In genomic region chr11:2940930-2941821, GRCh38 we compare ENCODE assay signal across 13 cellular contexts. TPM values are rescaled to one million over a fixed set of nuclear protein-coding genes. Genes with fewer than 3 reads are reported as not detected.
DNase-seq lines count a peak whose midpoint lies in the region; ATAC-seq, FAIRE-seq and TF ChIP-seq lines count a peak whose summit lies in the region.
"Had no signal": no experiment of that assay in that cellular context is flagged by ENCODE, and none has a peak within 500 bp of the region (broad histone marks: within the 10 kb centered on the region; RNA-seq: fewer than 3 reads in every experiment).

No MANE protein-coding gene starts in this region.

- H3K27me3 ChIP-seq in HCT116 (ENCODE audit: insufficient read depth, low read length) (no peaks in the 10 kb centered on the region), astrocyte (ENCODE audit: insufficient read depth, low read length) (no peaks in the 10 kb centered on the region), HepG2 (ENCODE audit: control insufficient read depth in 1 of 2, insufficient read depth in 2 of 2, low read length in 2 of 2) (no peaks in the 10 kb centered on the region)

- FAIRE-seq in A549 (lab: Jason Lieb, UNC) = no peak
- no peak for FAIRE-seq in astrocyte (lab: Jason Lieb, UNC)
- no peak for FAIRE-seq in HepG2 (lab: Jason Lieb, UNC)

- peaks cover 13% of the 10 kb centered on the region for H3K36me3 Mint-ChIP-seq in astrocyte (ENCODE audit: low read depth, unreplicated experiment)

- peaks cover 19% of the 10 kb centered on the region for H3K4me1 Mint-ChIP-seq in astrocyte (ENCODE audit: low read depth, unreplicated experiment)

- TF ChIP-seq EP300 in A549 (IDR thresholded peaks at IDR 0.05) (no peak), HepG2 (IDR thresholded peaks at IDR 0.05; ENCODE audit: low read depth in 2 of 2, low read length in 2 of 2) (no peak), HepG2 (CRISPR knock-in tag; IDR thresholded peaks at IDR 0.05; ENCODE audit: borderline replicate concordance) (no peak)

- no peak for TF ChIP-seq CTCF in A549 (IDR thresholded peaks at IDR 0.05)
- TF ChIP-seq CTCF in HCT116 (IDR thresholded peaks at IDR 0.05 in 2 of 3, conservative IDR thresholded peaks at IDR 0.05 in 1 of 3; ENCODE audit: borderline replicate concordance in 1 of 3, insufficient read depth in 1 of 3, low read depth in 2 of 3, low read length in 2 of 3) = no peak
- TF ChIP-seq CTCF in astrocyte (IDR thresholded peaks at IDR 0.05; ENCODE audit: insufficient read depth, low read depth, low read length) = no peak
- no peak for TF ChIP-seq CTCF in HepG2 (CRISPR knock-in tag; IDR thresholded peaks at IDR 0.05)

- H3K36me3 ChIP-seq in HCT116 (ENCODE audit: control insufficient read depth in 1 of 2, insufficient read depth in 2 of 2, low read length in 2 of 2) (peaks cover 4 to 20% of the 10 kb centered on the region in 2 experiments; a peak in 2 of 4 replicates), astrocyte (ENCODE audit: insufficient read depth, low read length) (peaks cover 6% of the 10 kb centered on the region), HepG2 (replicated peaks in 1 of 2; ENCODE audit: control insufficient read depth in 1 of 2, insufficient read depth in 2 of 2, low read length in 2 of 2) (peaks cover 2 to 30% of the 10 kb centered on the region in 2 experiments; a peak in 3 of 5 replicates)

- H3K79me2 ChIP-seq in HCT116 (ENCODE audit: insufficient read depth, low read length) (0 out of 2 replicates have a peak, but pooled peaks cover 1% of the 10 kb centered on the region), astrocyte (ENCODE audit: insufficient read depth, low read length) (no peaks in the 10 kb centered on the region), HepG2 (ENCODE audit: insufficient read depth, low read length) (no peaks in the 10 kb centered on the region)

- CTCF ChIA-PET in A549 (lab: Yijun Ruan, JAX) = interaction anchor here (0.7 to 7.6 kb wide), 8 partner anchors 9 to 150 kb away, joined by 3 to 74 read pairs (median 4); partner anchors contain the start of gene PHLDA2
- CTCF ChIA-PET in HCT116 (lab: Charles Lee) = interaction anchor here (1.0 to 3.2 kb wide), 2 partner anchors 8 to 11 kb away, joined by 4 to 11 read pairs; no protein-coding TSS in a partner anchor
- CTCF ChIA-PET in HepG2 (lab: Yijun Ruan, JAX; ENCODE audit: low intra/inter-chr PET ratio, low total read pairs) = no interaction called here

- in situ Hi-C loops in HepG2 (cut with HindIII; ENCODE audit: extremely low pct_ligation_motif_present, low pct_unique_long_range_greater_than_20kb) = no loop called here

- H2AFZ ChIP-seq in HCT116 (ENCODE audit: low read depth, low read length, poor library complexity, severe bottlenecking) = no peak overlapping the region
- H2AFZ ChIP-seq in astrocyte (ENCODE audit: low read depth, low read length) = no peak overlapping the region
- H2AFZ ChIP-seq in HepG2 (ENCODE audit: low read length) = no peak overlapping the region

- TF ChIP-seq POLR2A in A549 (IDR thresholded peaks at IDR 0.05; ENCODE audit: low read length) = no peak
- no peak for TF ChIP-seq POLR2A in HCT116 (IDR thresholded peaks at IDR 0.05; ENCODE audit: borderline replicate concordance, extremely low read depth, insufficient read depth, insufficient read length)
- peak in 1 of 2 experiments; percentile 47; a peak in 1 of 4 replicates for TF ChIP-seq POLR2A in HepG2 (IDR thresholded peaks at IDR 0.05; ENCODE audit: insufficient read depth in 1 of 2, low read depth in 2 of 2, low read length in 2 of 2)

- DNase-seq in A549 (ENCODE audit: low read depth in 1 of 2, low spot score in 1 of 2) = peak in 1 of 2 experiments; percentile 56
- DNase-seq in HCT116 (ENCODE audit: low read depth, low spot score) = no peak
- no peak for DNase-seq in astrocyte (ENCODE audit: low read depth)
- no peak for DNase-seq in HepG2 (ENCODE audit: low spot score)
- DNase-seq in NOMO-1 (lab: John Stamatoyannopoulos, UW; ENCODE audit: unreplicated experiment in 2 of 2) = no peak
- no peak for DNase-seq in GM19238 (ENCODE audit: insufficient read length, low spot score)
- DNase-seq: DMS153, NCI-H524 had no signal

- RAD21 ChIA-PET in HCT116 (lab: Charles Lee; ENCODE audit: low non-redundant PET in 1 of 2, low total read pairs in 2 of 2, uncharacterized antibody in 2 of 2, unreplicated experiment in 2 of 2) = no interaction called here

- H3K4me2 ChIP-seq in A549 = peak overlapping the region; percentile 65
- peak overlapping the region; percentile 68 for H3K4me2 ChIP-seq in HCT116 (ENCODE audit: low read length)
- no peak overlapping the region for H3K4me2 ChIP-seq in astrocyte (ENCODE audit: low read length)
- H3K4me2 ChIP-seq in HepG2 (ENCODE audit: low read depth, low read length) = no peak overlapping the region

- peak overlapping the region; percentile 26 for H3K27ac Mint-ChIP-seq in astrocyte (ENCODE audit: unreplicated experiment)
- H3K27ac Mint-ChIP-seq: type B pancreatic cell had no signal

- TF ChIP-seq RAD21 in A549 (conservative IDR thresholded peaks at IDR 0.05 in 1 of 2, IDR thresholded peaks at IDR 0.05 in 1 of 2) (no peak), HCT116 (IDR thresholded peaks at IDR 0.05; ENCODE audit: low read depth) (no peak), HepG2 (CRISPR knock-in tag; IDR thresholded peaks at IDR 0.05) (no peak)

- 43% methylated on average over 7 of the region's 10 CpGs for WGBS in A549 (ENCODE audit: missing lambda C conversion rate)
- WGBS in HepG2 (ENCODE audit: low lambda C conversion rate) = 33% methylated on average over 3 of the region's 10 CpGs

- H3K9me2 ChIP-seq in HCT116 (ENCODE audit: insufficient read depth) = no peaks in the 10 kb centered on the region

- H3K4me3 Mint-ChIP-seq in astrocyte (ENCODE audit: unreplicated experiment) = no peak overlapping the region
- H3K4me3 Mint-ChIP-seq: type B pancreatic cell had no signal

- H3K4me1 ChIP-seq in A549 = peaks cover 23% of the 10 kb centered on the region
- H3K4me1 ChIP-seq in HCT116 (ENCODE audit: control insufficient read depth in 1 of 2, insufficient read depth in 2 of 2, low read length in 2 of 2) = peaks cover 22 to 41% of the 10 kb centered on the region in 2 experiments
- peaks cover 27% of the 10 kb centered on the region for H3K4me1 ChIP-seq in astrocyte (ENCODE audit: insufficient read depth, low read length)
- H3K4me1 ChIP-seq in HepG2 (ENCODE audit: insufficient read depth, low read length) = peaks cover 14% of the 10 kb centered on the region

- H3K9me3 Mint-ChIP-seq in astrocyte (ENCODE audit: unreplicated experiment) = peaks cover 19% of the 10 kb centered on the region

- H3K9me3 ChIP-seq in A549 = peaks cover 20% of the 10 kb centered on the region
- H3K9me3 ChIP-seq in HCT116 (ENCODE audit: control insufficient read depth in 1 of 2, insufficient read depth in 1 of 2, low read depth in 1 of 2, low read length in 2 of 2) = peaks cover 0 to 9% of the 10 kb centered on the region in 2 experiments; a peak in 1 of 4 replicates
- peaks cover 16% of the 10 kb centered on the region for H3K9me3 ChIP-seq in astrocyte (ENCODE audit: insufficient read depth, low read depth, low read length)
- peaks cover 15% of the 10 kb centered on the region; the same call in 1 of the 2 replicates for H3K9me3 ChIP-seq in HepG2 (ENCODE audit: low read length)

- ATAC-seq in A549 (peak; percentile 74 to 76), HCT116 (peak; percentile 69), HepG2 (peak; percentile 61), GM18867 (IDR thresholded peaks at IDR 0.05; ENCODE audit: unreplicated experiment) (no peak), HG03025 (IDR thresholded peaks at IDR 0.05; ENCODE audit: low FRiP score, unreplicated experiment) (no peak)

- intact Hi-C loops in HCT116 (cut with micrococcal nuclease) = no loop called here
- intact Hi-C loops in HepG2 (cut with micrococcal nuclease; ENCODE audit: unreplicated experiment) = no loop called here

- no peaks in the 10 kb centered on the region for H4K20me1 ChIP-seq in HCT116 (ENCODE audit: insufficient read depth)
- peaks cover 13% of the 10 kb centered on the region for H4K20me1 ChIP-seq in astrocyte (ENCODE audit: insufficient read depth, low read length)
- peaks cover 16% of the 10 kb centered on the region for H4K20me1 ChIP-seq in HepG2 (ENCODE audit: insufficient read depth, low read length)

- POLR2A ChIA-PET in A549 (lab: Yijun Ruan, JAX) = interaction anchor here (0.6 to 2.8 kb wide), 3 partner anchors 11 to 34 kb away, joined by 3 to 16 read pairs (median 3); partner anchors contain the start of gene PHLDA2
- POLR2A ChIA-PET in HCT116 (lab: Charles Lee) = interaction anchor here (2.4 kb wide), 1 partner anchor 12 kb away, joined by 14 read pairs; the partner anchor contains the start of gene PHLDA2
- POLR2A ChIA-PET in HepG2 (lab: Yijun Ruan, JAX) = no interaction called here

- H3K4me3 ChIP-seq in A549 (no peak overlapping the region), HCT116 (replicated peaks in 1 of 2; ENCODE audit: low read depth in 1 of 2, low read length in 2 of 2) (peak overlapping the region in 1 of 2 experiments; percentile 22; a peak in 1 of 4 replicates), astrocyte (ENCODE audit: insufficient read depth, low read depth, low read length) (no peak overlapping the region), HepG2 (replicated peaks in 1 of 3; ENCODE audit: insufficient read depth in 1 of 3, low read depth in 2 of 3, low read length in 3 of 3) (no peak overlapping the region)
- H3K4me3 ChIP-seq: lung had no signal

- no peaks in the 10 kb centered on the region for H3K27me3 Mint-ChIP-seq in astrocyte (ENCODE audit: low read depth, unreplicated experiment)

- peak overlapping the region; percentile 68 to 85 for H3K27ac ChIP-seq in A549
- H3K27ac ChIP-seq in HCT116 (ENCODE audit: low read depth, low read length) = peak overlapping the region; percentile 75
- H3K27ac ChIP-seq in astrocyte (ENCODE audit: low read depth, low read length) = no peak overlapping the region
- H3K27ac ChIP-seq in HepG2 (ENCODE audit: extremely low read length, insufficient read depth, low read length) = peak overlapping the region; percentile 13
- H3K27ac ChIP-seq: HL-60 had no signal

- H3K9ac ChIP-seq in HCT116 (ENCODE audit: low read length) = peak overlapping the region; percentile 55
- no peak overlapping the region for H3K9ac ChIP-seq in astrocyte (ENCODE audit: low read length)
- no peak overlapping the region for H3K9ac ChIP-seq in HepG2 (ENCODE audit: insufficient read depth, low read depth, low read length)

- no TSS peak for BruUV-seq in HCT116 (replicated peaks; lab: Mats Ljungman, UMichigan)
- BruUV-seq in HepG2 (replicated peaks; lab: Mats Ljungman, UMichigan) = no TSS peak

RNA-seq across cellular contexts. Expression of gene PHLDA2, which starts 12.0 kb away (rescaled TPM):
- polyA plus RNA-seq in A549 (2011; rRNA removed) (6.3 and 7.0 TPM in 2 replicates), A549 (2017; fragmentation: RNase III; extraction: RNeasy Plus Mini Kit Qiagen cat#74134 plus additional on column Dnase treatment) (43.6 to 49.6 TPM (median 47.6 TPM) in 3 replicates), HepG2 (2011; rRNA removed) (0.78 and 1.5 TPM in 2 replicates)
- polyA plus RNA-seq in A549 (2012; cell fraction: cytosol; rRNA removed) = 80.1 and 91.2 TPM in 2 replicates
- 68.3 and 133 TPM in 2 replicates for polyA plus RNA-seq in A549 (2012; cell fraction: nucleus; rRNA removed)
- polyA minus RNA-seq in A549 (2011; rRNA and poly(A)+ RNA removed) = 3.6 and 5.5 TPM in 2 replicates
- total RNA-seq in HCT116 (2021; ENCODE audit: unreplicated experiment) (309 TPM), astrocyte (78.8 and 80.8 TPM in 2 replicates), HepG2 (2016; rRNA removed; fragmentation: Illumina TruSeq; extraction: Trizol) (0.36 and 0.55 TPM in 2 replicates)
- 446 and 495 TPM in 2 replicates for polyA plus RNA-seq in HCT116 (2012)
- 0.40 TPM in 1 of 2 replicates, not detected in the other for total RNA-seq in HepG2 (2016; cell fraction: cytosol; rRNA removed; fragmentation: Illumina TruSeq; extraction: Trizol; ENCODE audit: low read depth)
- 0.27 and 0.56 TPM in 2 replicates for total RNA-seq in HepG2 (2016; cell fraction: insoluble cytoplasmic fraction; rRNA removed; fragmentation: Illumina TruSeq; extraction: Trizol)
- 0.31 and 0.65 TPM in 2 replicates for total RNA-seq in HepG2 (2016; cell fraction: membrane; rRNA removed; fragmentation: Illumina TruSeq; extraction: Trizol)
- total RNA-seq in HepG2 (2016; cell fraction: nucleus; rRNA removed; fragmentation: Illumina TruSeq; extraction: Trizol) = not detected in 2 replicates
- polyA plus RNA-seq in HepG2 (2011; cell fraction: cytosol; rRNA removed) = 2.2 and 3.8 TPM in 2 replicates
- polyA plus RNA-seq in HepG2 (2011; cell fraction: nucleus; rRNA removed) = 3.7 and 3.9 TPM in 2 replicates
- 1.5 and 2.9 TPM in 2 replicates for polyA plus RNA-seq in HepG2 (2012)
- polyA plus RNA-seq in HepG2 (2016; cell fraction: cytosol; fragmentation: Illumina TruSeq; extraction: Trizol; ENCODE audit: low read depth) = 1.1 and 1.5 TPM in 2 replicates
- polyA plus RNA-seq in HepG2 (2016; cell fraction: insoluble cytoplasmic fraction; fragmentation: Illumina TruSeq; extraction: Trizol; ENCODE audit: low read depth) = 2.2 and 2.4 TPM in 2 replicates
- polyA plus RNA-seq in HepG2 (2016; cell fraction: membrane; fragmentation: Illumina TruSeq; extraction: Trizol; ENCODE audit: low read depth) = 1.2 and 1.5 TPM in 2 replicates
- polyA plus RNA-seq in HepG2 (2016; cell fraction: nucleus; fragmentation: Illumina TruSeq; extraction: Trizol; ENCODE audit: insufficient read depth, low read depth) = 2.0 and 2.5 TPM in 2 replicates
- 1.2 and 12.9 TPM in 2 replicates for polyA minus RNA-seq in HepG2 (2011; rRNA and poly(A)+ RNA removed; ENCODE audit: low replicate concordance)
- 0.88 and 1.4 TPM in 2 replicates for polyA minus RNA-seq in HepG2 (2011; cell fraction: cytosol; rRNA and poly(A)+ RNA removed)
- 0.64 and 0.87 TPM in 2 replicates for polyA minus RNA-seq in HepG2 (2011; cell fraction: nucleus; rRNA and poly(A)+ RNA removed)

RNA-seq across cellular contexts. Expression of gene NAP1L4, which starts 51.0 kb away (rescaled TPM):
- 128 and 148 TPM in 2 replicates for polyA plus RNA-seq in A549 (2011; rRNA removed)
- polyA plus RNA-seq in A549 (2012; cell fraction: cytosol; rRNA removed) = 73.9 and 95.8 TPM in 2 replicates
- 97.5 and 143 TPM in 2 replicates for polyA plus RNA-seq in A549 (2012; cell fraction: nucleus; rRNA removed)
- 129 to 134 TPM (median 132 TPM) in 3 replicates for polyA plus RNA-seq in A549 (2017; fragmentation: RNase III; extraction: RNeasy Plus Mini Kit Qiagen cat#74134 plus additional on column Dnase treatment)
- polyA minus RNA-seq in A549 (2011; rRNA and poly(A)+ RNA removed) = 52.9 and 61.4 TPM in 2 replicates
- total RNA-seq in HCT116 (2021; ENCODE audit: unreplicated experiment) = 144 TPM
- 63.0 and 82.2 TPM in 2 replicates for polyA plus RNA-seq in HCT116 (2012)
- 129 and 153 TPM in 2 replicates for total RNA-seq in astrocyte
- 186 and 213 TPM in 2 replicates for total RNA-seq in HepG2 (2016; rRNA removed; fragmentation: Illumina TruSeq; extraction: Trizol)
- total RNA-seq in HepG2 (2016; cell fraction: cytosol; rRNA removed; fragmentation: Illumina TruSeq; extraction: Trizol; ENCODE audit: low read depth) = 229 and 281 TPM in 2 replicates
- total RNA-seq in HepG2 (2016; cell fraction: insoluble cytoplasmic fraction; rRNA removed; fragmentation: Illumina TruSeq; extraction: Trizol) = 181 and 200 TPM in 2 replicates
- 147 and 170 TPM in 2 replicates for total RNA-seq in HepG2 (2016; cell fraction: membrane; rRNA removed; fragmentation: Illumina TruSeq; extraction: Trizol)
- 186 and 203 TPM in 2 replicates for total RNA-seq in HepG2 (2016; cell fraction: nucleus; rRNA removed; fragmentation: Illumina TruSeq; extraction: Trizol)
- 64.0 and 71.5 TPM in 2 replicates for polyA plus RNA-seq in HepG2 (2011; rRNA removed)
- polyA plus RNA-seq in HepG2 (2011; cell fraction: cytosol; rRNA removed) = 60.2 and 65.1 TPM in 2 replicates
- 112 TPM in 2 replicates for polyA plus RNA-seq in HepG2 (2011; cell fraction: nucleus; rRNA removed)
- 74.7 and 106 TPM in 2 replicates for polyA plus RNA-seq in HepG2 (2012)
- polyA plus RNA-seq in HepG2 (2016; cell fraction: cytosol; fragmentation: Illumina TruSeq; extraction: Trizol; ENCODE audit: low read depth) = 32.0 and 34.1 TPM in 2 replicates
- 187 and 197 TPM in 2 replicates for polyA plus RNA-seq in HepG2 (2016; cell fraction: insoluble cytoplasmic fraction; fragmentation: Illumina TruSeq; extraction: Trizol; ENCODE audit: low read depth)
- 60.2 and 61.8 TPM in 2 replicates for polyA plus RNA-seq in HepG2 (2016; cell fraction: membrane; fragmentation: Illumina TruSeq; extraction: Trizol; ENCODE audit: low read depth)
- polyA plus RNA-seq in HepG2 (2016; cell fraction: nucleus; fragmentation: Illumina TruSeq; extraction: Trizol; ENCODE audit: insufficient read depth, low read depth) = 171 and 202 TPM in 2 replicates
- polyA minus RNA-seq in HepG2 (2011; rRNA and poly(A)+ RNA removed; ENCODE audit: low replicate concordance) = 61.7 and 117 TPM in 2 replicates
- 46.9 and 61.0 TPM in 2 replicates for polyA minus RNA-seq in HepG2 (2011; cell fraction: cytosol; rRNA and poly(A)+ RNA removed)
- polyA minus RNA-seq in HepG2 (2011; cell fraction: nucleus; rRNA and poly(A)+ RNA removed) = 150 and 156 TPM in 2 replicates

RNA-seq across cellular contexts. Expression of gene CDKN1C, which starts 55.6 kb away (rescaled TPM):
- 0.40 and 0.41 TPM in 2 replicates for polyA plus RNA-seq in A549 (2011; rRNA removed)
- polyA plus RNA-seq in A549 (2012; cell fraction: cytosol; rRNA removed) = 0.11 and 0.25 TPM in 2 replicates
- 0.34 and 0.62 TPM in 2 replicates for polyA plus RNA-seq in A549 (2012; cell fraction: nucleus; rRNA removed)
- polyA plus RNA-seq in A549 (2017; fragmentation: RNase III; extraction: RNeasy Plus Mini Kit Qiagen cat#74134 plus additional on column Dnase treatment) = 0.16 to 0.36 TPM (median 0.30 TPM) in 3 replicates
- 0.29 TPM in 1 of 2 replicates, not detected in the other for polyA minus RNA-seq in A549 (2011; rRNA and poly(A)+ RNA removed)
- total RNA-seq in HCT116 (2021; ENCODE audit: unreplicated experiment) = 24.0 TPM
- 15.9 and 22.3 TPM in 2 replicates for polyA plus RNA-seq in HCT116 (2012)
- 3.8 and 7.5 TPM in 2 replicates for total RNA-seq in astrocyte
- not detected in 2 replicates for total RNA-seq in HepG2 (2016; rRNA removed; fragmentation: Illumina TruSeq; extraction: Trizol)
- total RNA-seq in HepG2 (2016; cell fraction: cytosol; rRNA removed; fragmentation: Illumina TruSeq; extraction: Trizol; ENCODE audit: low read depth) = not detected in 2 replicates
- not detected in 2 replicates for total RNA-seq in HepG2 (2016; cell fraction: insoluble cytoplasmic fraction; rRNA removed; fragmentation: Illumina TruSeq; extraction: Trizol)
- not detected in 2 replicates for total RNA-seq in HepG2 (2016; cell fraction: membrane; rRNA removed; fragmentation: Illumina TruSeq; extraction: Trizol)
- not detected in 2 replicates for total RNA-seq in HepG2 (2016; cell fraction: nucleus; rRNA removed; fragmentation: Illumina TruSeq; extraction: Trizol)
- not detected in 2 replicates for polyA plus RNA-seq in HepG2 (2011; rRNA removed)
- not detected in 2 replicates for polyA plus RNA-seq in HepG2 (2011; cell fraction: cytosol; rRNA removed)
- polyA plus RNA-seq in HepG2 (2011; cell fraction: nucleus; rRNA removed) = 0.10 and 0.23 TPM in 2 replicates
- polyA plus RNA-seq in HepG2 (2012) = not detected in 2 replicates
- not detected in 2 replicates for polyA plus RNA-seq in HepG2 (2016; cell fraction: cytosol; fragmentation: Illumina TruSeq; extraction: Trizol; ENCODE audit: low read depth)
- not detected in 2 replicates for polyA plus RNA-seq in HepG2 (2016; cell fraction: insoluble cytoplasmic fraction; fragmentation: Illumina TruSeq; extraction: Trizol; ENCODE audit: low read depth)
- polyA plus RNA-seq in HepG2 (2016; cell fraction: membrane; fragmentation: Illumina TruSeq; extraction: Trizol; ENCODE audit: low read depth) = not detected in 2 replicates
- not detected in 2 replicates for polyA plus RNA-seq in HepG2 (2016; cell fraction: nucleus; fragmentation: Illumina TruSeq; extraction: Trizol; ENCODE audit: insufficient read depth, low read depth)
- 17.4 TPM in 1 of 2 replicates, not detected in the other for polyA minus RNA-seq in HepG2 (2011; rRNA and poly(A)+ RNA removed; ENCODE audit: low replicate concordance)
- polyA minus RNA-seq in HepG2 (2011; cell fraction: cytosol; rRNA and poly(A)+ RNA removed) = 0.30 and 0.70 TPM in 2 replicates
- polyA minus RNA-seq in HepG2 (2011; cell fraction: nucleus; rRNA and poly(A)+ RNA removed) = 0.52 TPM in 1 of 2 replicates, not detected in the other

Comparison
In these comparisons a context has a peak if more than half of its experiments do, and no peak if none do; other contexts are left out.
1. ATAC-seq: peak in A549 (2 of 2), HCT116 (single experiment) and HepG2 (single experiment); none in GM18867 (single experiment) and HG03025 (single experiment).
2. H3K4me2 ChIP-seq: peak in A549 (single experiment) and HCT116 (single experiment); none in astrocyte (single experiment) and HepG2 (single experiment).
3. RNA of gene PHLDA2, which starts 12.0 kb away (total RNA-seq): 309 TPM in HCT116 (single experiment) and 78.8 to 80.8 TPM in astrocyte; 0.27 to 0.65 TPM in HepG2; every median in the first group is over 10 times any median in the second.